9 cellular contexts compared by ENCODE assay signal in the genomic region with DNA sequence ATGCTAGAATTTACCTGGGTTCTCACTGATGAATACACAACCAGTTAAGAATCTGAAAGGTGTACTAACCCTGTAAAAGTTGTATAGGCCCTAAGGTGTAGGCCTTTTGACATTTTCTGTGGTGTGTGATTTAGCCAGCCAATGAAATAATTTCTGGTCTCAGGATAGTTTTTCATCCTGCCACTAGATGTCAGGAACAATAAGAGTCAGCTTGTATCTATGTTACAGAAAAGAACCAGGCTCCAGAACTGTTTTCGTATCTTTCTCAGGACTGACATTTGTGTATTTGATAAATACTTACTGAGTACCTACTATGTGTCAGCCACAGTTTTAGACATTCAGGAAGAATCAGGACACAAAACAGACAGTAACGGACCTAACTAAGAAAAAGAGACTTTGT.
DNase-seq lines count a peak whose midpoint lies in the region; ATAC-seq and TF ChIP-seq lines count a peak whose summit lies in the region.
"Had no signal": no experiment of that assay in that cellular context is flagged by ENCODE, and none has a peak within 500 bp of the region (broad histone marks: within the 10 kb centered on the region; RNA-seq: fewer than 3 reads in every experiment).

No MANE protein-coding gene starts in this region.

- H3K79me2 ChIP-seq in DOHH2 (ENCODE audit: control insufficient read depth, low read length), result no peaks in the 10 kb centered on the region

- H3K4me3 ChIP-seq in DOHH2 (ENCODE audit: low read length), result no peak overlapping the region
- H3K4me3 ChIP-seq in dorsolateral prefrontal cortex, result no peak overlapping the region
- H3K4me3 ChIP-seq: lung had no signal

- H3K27ac ChIP-seq in DOHH2 (ENCODE audit: low read depth, low read length) (no peak overlapping the region), dorsolateral prefrontal cortex (no peak overlapping the region)

- TF ChIP-seq CTCF in DOHH2 (IDR thresholded peaks at IDR 0.05; ENCODE audit: low read depth, low read length, poor library complexity, severe bottlenecking) (peak; percentile 42), dorsolateral prefrontal cortex (IDR thresholded peaks at IDR 0.05 in 54 of 56, conservative IDR thresholded peaks at IDR 0.05 in 2 of 56; ENCODE audit: low read depth in 1 of 56, partially characterized antibody in 56 of 56) (peak in 54 of 56 donors; percentile 27 to 69 (median 54)), osteocyte (IDR thresholded peaks at IDR 0.05) (peak; percentile 72)

- H3K4me3 Mint-ChIP-seq in osteocyte (ENCODE audit: unreplicated experiment), result no peak overlapping the region
- no peak overlapping the region for H3K4me3 Mint-ChIP-seq in natural killer cell treated with Interleukin-12 subunit alpha and Interleukin-12 subunit beta and Interleukin-15 and Interleukin-18, amount 100 ng/mL, for 72 hours
- H3K4me3 Mint-ChIP-seq in activated T-helper 1 cell treated with anti-CD3 and anti-CD28 coated beads, Interleukin-12 subunit alpha, Interleukin-12 subunit beta, Interleukin-2, Interleukin-4 antibody, amounts not matched to agents 30 ng/mL and 10 ng/mL and 1 ng/mL, durations not matched to agents 14 hours and 24 hours and 36 hours, result no peak overlapping the region

- no peaks in the 10 kb centered on the region for H3K4me1 ChIP-seq in DOHH2 (ENCODE audit: control insufficient read depth, low read length)

- no peaks in the 10 kb centered on the region for H4K20me1 ChIP-seq in DOHH2 (ENCODE audit: control insufficient read depth, insufficient read depth, low read depth, low read length)

- no peaks in the 10 kb centered on the region for H3K27me3 Mint-ChIP-seq in osteocyte (ENCODE audit: unreplicated experiment)
- H3K27me3 Mint-ChIP-seq in natural killer cell treated with Interleukin-12 subunit alpha and Interleukin-12 subunit beta and Interleukin-15 and Interleukin-18, amount 100 ng/mL, for 72 hours, result no peaks in the 10 kb centered on the region
- no peaks in the 10 kb centered on the region for H3K27me3 Mint-ChIP-seq in activated T-helper 1 cell treated with anti-CD3 and anti-CD28 coated beads, Interleukin-12 subunit alpha, Interleukin-12 subunit beta, Interleukin-2, Interleukin-4 antibody, amounts not matched to agents 30 ng/mL and 10 ng/mL and 1 ng/mL, durations not matched to agents 14 hours and 24 hours and 36 hours (ENCODE audit: insufficient read depth)

- no peaks in the 10 kb centered on the region for H3K9me3 ChIP-seq in DOHH2 (ENCODE audit: control insufficient read depth, insufficient read depth, low read length)

- no peaks in the 10 kb centered on the region for H3K36me3 Mint-ChIP-seq in osteocyte (ENCODE audit: unreplicated experiment)
- H3K36me3 Mint-ChIP-seq in natural killer cell treated with Interleukin-12 subunit alpha and Interleukin-12 subunit beta and Interleukin-15 and Interleukin-18, amount 100 ng/mL, for 72 hours, result no peaks in the 10 kb centered on the region
- no peaks in the 10 kb centered on the region for H3K36me3 Mint-ChIP-seq in activated T-helper 1 cell treated with anti-CD3 and anti-CD28 coated beads, Interleukin-12 subunit alpha, Interleukin-12 subunit beta, Interleukin-2, Interleukin-4 antibody, amounts not matched to agents 30 ng/mL and 10 ng/mL and 1 ng/mL, durations not matched to agents 14 hours and 24 hours and 36 hours (ENCODE audit: low read depth)

- intact Hi-C loops in dorsolateral prefrontal cortex (cut with DNase I), result no loop called here
- intact Hi-C loops in activated T-helper 1 cell treated with anti-CD3 and anti-CD28 coated beads, Interleukin-12 subunit alpha, Interleukin-12 subunit beta, Interleukin-2, Interleukin-4 antibody, amounts not matched to agents 30 ng/mL and 10 ng/mL and 1 ng/mL, durations not matched to agents 14 hours and 24 hours and 36 hours (cut with micrococcal nuclease), result no loop called here

- H3K9me3 Mint-ChIP-seq in osteocyte (ENCODE audit: unreplicated experiment), result no peaks in the 10 kb centered on the region
- peaks cover 8% of the 10 kb centered on the region for H3K9me3 Mint-ChIP-seq in natural killer cell treated with Interleukin-12 subunit alpha and Interleukin-12 subunit beta and Interleukin-15 and Interleukin-18, amount 100 ng/mL, for 72 hours
- no peaks in the 10 kb centered on the region for H3K9me3 Mint-ChIP-seq in activated T-helper 1 cell treated with anti-CD3 and anti-CD28 coated beads, Interleukin-12 subunit alpha, Interleukin-12 subunit beta, Interleukin-2, Interleukin-4 antibody, amounts not matched to agents 30 ng/mL and 10 ng/mL and 1 ng/mL, durations not matched to agents 14 hours and 24 hours and 36 hours

- no peaks in the 10 kb centered on the region for H3K36me3 ChIP-seq in DOHH2 (ENCODE audit: control insufficient read depth, low read length)

- no peaks in the 10 kb centered on the region for H3F3A ChIP-seq in DOHH2 (ENCODE audit: control insufficient read depth, insufficient read depth)

- H3K27me3 ChIP-seq in DOHH2 (ENCODE audit: control insufficient read depth, low read length), result no peaks in the 10 kb centered on the region
- peaks cover 0 to 3% (median 0%) of the 10 kb centered on the region in 45 donors for H3K27me3 ChIP-seq in dorsolateral prefrontal cortex

- H3K4me2 ChIP-seq in DOHH2 (ENCODE audit: low read length), result no peak overlapping the region

- DNase-seq in NCI-H1436 treated with DMSO at 0.1 percent for 48 hours (lab: John Stamatoyannopoulos, UW) (peak; percentile 52), dorsolateral prefrontal cortex (no peak), osteocyte (ENCODE audit: extremely low spot score, unreplicated experiment) (no peak), germinal center (ENCODE audit: low spot score) (no peak)
- no peak for DNase-seq in natural killer cell treated with Interleukin-12 subunit alpha and Interleukin-12 subunit beta and Interleukin-15 and Interleukin-18, amount 100 ng/mL, for 72 hours (ENCODE audit: low spot score)
- DNase-seq in activated T-helper 1 cell treated with anti-CD3 and anti-CD28 coated beads, Interleukin-12 subunit alpha, Interleukin-12 subunit beta, Interleukin-2, Interleukin-4 antibody, amounts not matched to agents 30 ng/mL and 10 ng/mL and 1 ng/mL, durations not matched to agents 14 hours and 24 hours and 36 hours (ENCODE audit: low spot score), result no peak

- peak; percentile 79 for ATAC-seq in GM21786 (IDR thresholded peaks at IDR 0.05; ENCODE audit: unreplicated experiment)
- no peak for ATAC-seq in natural killer cell treated with Interleukin-12 subunit alpha and Interleukin-12 subunit beta and Interleukin-15 and Interleukin-18, amount 100 ng/mL, for 72 hours

- no peak overlapping the region for H3K27ac Mint-ChIP-seq in osteocyte (ENCODE audit: unreplicated experiment)
- no peak overlapping the region for H3K27ac Mint-ChIP-seq in natural killer cell treated with Interleukin-12 subunit alpha and Interleukin-12 subunit beta and Interleukin-15 and Interleukin-18, amount 100 ng/mL, for 72 hours
- H3K27ac Mint-ChIP-seq in activated T-helper 1 cell treated with anti-CD3 and anti-CD28 coated beads, Interleukin-12 subunit alpha, Interleukin-12 subunit beta, Interleukin-2, Interleukin-4 antibody, amounts not matched to agents 30 ng/mL and 10 ng/mL and 1 ng/mL, durations not matched to agents 14 hours and 24 hours and 36 hours, result no peak overlapping the region

- H3K9me2 ChIP-seq in DOHH2 (replicated peaks; ENCODE audit: control insufficient read depth, low read length), result no peaks in the 10 kb centered on the region

- H3K4me1 Mint-ChIP-seq in osteocyte (ENCODE audit: unreplicated experiment), result peaks cover 11% of the 10 kb centered on the region
- no peaks in the 10 kb centered on the region for H3K4me1 Mint-ChIP-seq in natural killer cell treated with Interleukin-12 subunit alpha and Interleukin-12 subunit beta and Interleukin-15 and Interleukin-18, amount 100 ng/mL, for 72 hours (ENCODE audit: low read depth in 2 of 2)
- H3K4me1 Mint-ChIP-seq in activated T-helper 1 cell treated with anti-CD3 and anti-CD28 coated beads, Interleukin-12 subunit alpha, Interleukin-12 subunit beta, Interleukin-2, Interleukin-4 antibody, amounts not matched to agents 30 ng/mL and 10 ng/mL and 1 ng/mL, durations not matched to agents 14 hours and 24 hours and 36 hours (ENCODE audit: low read depth), result no peaks in the 10 kb centered on the region
